ENCODE assay signal across 1 cellular context in genomic region chr4:184598753-184599491, GRCh38.
TF ChIP-seq lines count a peak whose summit lies in the region.

No MANE protein-coding gene starts in this region.

TF ChIP-seq in SK-N-SH treated with all-trans-retinoic acid at 6 μM for 48 hours, 23 proteins besides CTCF, POLR2A, EP300 and RAD21 (continued from another document):
- no peak for TF ChIP-seq RARB (CRISPR knock-in tag; IDR thresholded peaks at IDR 0.05)
- TF ChIP-seq CREB5 (CRISPR knock-in tag; IDR thresholded peaks at IDR 0.05; ENCODE audit: low read depth), result no peak
- no peak for TF ChIP-seq TSHZ2 (CRISPR knock-in tag; IDR thresholded peaks at IDR 0.05)
- no peak for TF ChIP-seq ZC3H10 (CRISPR knock-in tag; IDR thresholded peaks at IDR 0.05)
- TF ChIP-seq ZNF8 (CRISPR knock-in tag; IDR thresholded peaks at IDR 0.05), result no peak
- no peak for TF ChIP-seq CSRNP3 (CRISPR knock-in tag; IDR thresholded peaks at IDR 0.05)
